ENCODE assay signal across 9 cellular contexts in the genomic region with DNA sequence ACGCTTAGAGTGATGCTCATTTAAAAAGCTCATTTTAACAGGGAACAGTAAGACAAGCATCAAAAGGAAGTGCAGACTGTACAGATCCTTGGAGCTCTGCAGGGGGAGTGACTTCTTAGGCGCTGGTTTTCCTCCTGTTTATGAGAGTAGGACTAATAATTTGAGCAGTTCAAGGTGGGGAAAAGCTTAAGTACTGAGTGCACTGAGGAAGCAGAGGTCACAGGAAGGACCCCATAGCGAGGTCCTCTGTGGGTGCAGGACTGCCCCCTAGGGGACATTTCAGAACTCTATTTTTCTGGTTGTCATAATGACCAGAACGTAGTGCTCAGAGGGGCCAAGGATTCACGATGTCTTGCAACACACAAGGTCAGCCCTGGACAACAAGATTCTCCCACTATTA.
DNase-seq lines count a peak whose midpoint lies in the region; FAIRE-seq and TF ChIP-seq lines count a peak whose summit lies in the region.
"Had no signal": no experiment of that assay in that cellular context is flagged by ENCODE, and none has a peak within 500 bp of the region (broad histone marks: within the 10 kb centered on the region; RNA-seq: fewer than 3 reads in every experiment).

No MANE protein-coding gene starts in this region.

- no peak overlapping the region for H2BK12ac ChIP-seq in H9 (ENCODE audit: insufficient read length, low read depth, low read length)

- no peak overlapping the region for H2BK120ac ChIP-seq in H9 (ENCODE audit: low read depth, low read length, poor library complexity, severe bottlenecking)

- H3K4me3 Mint-ChIP-seq in H9 = no peak overlapping the region
- no peak overlapping the region for H3K4me3 Mint-ChIP-seq in T-helper 2 cell treated with Interferon-gamma antibody and Interleukin-4, amounts not matched to agents 5 μg/mL and 100 μg/mL, for 36 hours

- no peak overlapping the region for H3K23ac ChIP-seq in H9 (ENCODE audit: insufficient read length, low read depth, low read length)

- H3K36me3 Mint-ChIP-seq in H9 (ENCODE audit: insufficient read depth in 1 of 3, low read depth in 3 of 3) = no peaks in the 10 kb centered on the region; a peak in 1 of 7 replicates
- H3K36me3 Mint-ChIP-seq in T-helper 2 cell treated with Interferon-gamma antibody and Interleukin-4, amounts not matched to agents 5 μg/mL and 100 μg/mL, for 36 hours (ENCODE audit: low read depth) = no peaks in the 10 kb centered on the region

- H3K9ac ChIP-seq in H9 (ENCODE audit: extremely low read depth, insufficient read length, low read length) = no peak overlapping the region

- peak; percentile 90 for TF ChIP-seq CTCF in H9 (conservative IDR thresholded peaks at IDR 0.05)

- no CpG with 5 or more reads among the region's 5 CpGs for WGBS in H9 (ENCODE audit: extremely low coverage, insufficient read length, low lambda C conversion rate)

- peaks cover 8 to 14% of the 10 kb centered on the region in 2 experiments for H3K4me1 Mint-ChIP-seq in H9
- H3K4me1 Mint-ChIP-seq in T-helper 2 cell treated with Interferon-gamma antibody and Interleukin-4, amounts not matched to agents 5 μg/mL and 100 μg/mL, for 36 hours (ENCODE audit: low read depth) = peaks cover 7% of the 10 kb centered on the region

- H3K56ac ChIP-seq in H9 (ENCODE audit: insufficient read length, low read depth, low read length) = no peak overlapping the region

- H3K27me3 Mint-ChIP-seq in H9 (ENCODE audit: low read depth) = peaks cover 1% of the 10 kb centered on the region; the same call in 1 of the 2 replicates
- no peaks in the 10 kb centered on the region for H3K27me3 Mint-ChIP-seq in T-helper 2 cell treated with Interferon-gamma antibody and Interleukin-4, amounts not matched to agents 5 μg/mL and 100 μg/mL, for 36 hours (ENCODE audit: low read depth)

- H2BK20ac ChIP-seq in H9 (ENCODE audit: low read depth, low read length, poor library complexity, severe bottlenecking) = no peak overlapping the region

- H3K79me1 ChIP-seq in H9 (ENCODE audit: insufficient read depth, low read depth, low read length, poor library complexity, severe bottlenecking) = no peaks in the 10 kb centered on the region

- H4K5ac ChIP-seq in H9 (ENCODE audit: insufficient read length, low read depth, low read length) = no peak overlapping the region

- peak; percentile 74 for DNase-seq in DMS 273 (lab: John Stamatoyannopoulos, UW; ENCODE audit: unreplicated experiment)
- DNase-seq in DMS 273 treated with DMSO at 0.1 percent for 48 hours (lab: John Stamatoyannopoulos, UW) = no peak
- DNase-seq in H9 = peak; percentile 66
- peak; percentile 51 for DNase-seq in RCC 7860 (ENCODE audit: low spot score)
- DNase-seq in fibroblast of gingiva (ENCODE audit: low read depth) = peak; percentile 18
- DNase-seq in occipital lobe (lab: John Stamatoyannopoulos, UW) = peak; percentile 17
- DNase-seq in DMS114 treated with DMSO at 0.1 percent for 48 hours (lab: John Stamatoyannopoulos, UW; ENCODE audit: unreplicated experiment) = no peak
- DNase-seq in T-helper 2 cell treated with Interferon-gamma antibody and Interleukin-4, amounts not matched to agents 5 μg/mL and 100 μg/mL, for 36 hours (ENCODE audit: low spot score) = no peak

- no peaks in the 10 kb centered on the region for H3K27me3 ChIP-seq in H9 (ENCODE audit: insufficient read depth, low read length)

- H3T11ph ChIP-seq in H9 (ENCODE audit: low read length) = no peak overlapping the region

- H2AFZ ChIP-seq in H9 (ENCODE audit: low read length) = no peak overlapping the region

- no peaks in the 10 kb centered on the region for H4K20me1 ChIP-seq in H9 (ENCODE audit: control insufficient read depth, insufficient read depth, insufficient read length)

- H2BK15ac ChIP-seq in H9 (ENCODE audit: low read depth, low read length) = no peak overlapping the region

- no peak overlapping the region for H3K27ac Mint-ChIP-seq in H9
- H3K27ac Mint-ChIP-seq in T-helper 2 cell treated with Interferon-gamma antibody and Interleukin-4, amounts not matched to agents 5 μg/mL and 100 μg/mL, for 36 hours = no peak overlapping the region

- H3K9me3 ChIP-seq in H9 (ENCODE audit: control insufficient read depth, low read depth, low read length) = no peaks in the 10 kb centered on the region

- FAIRE-seq in RCC 7860 (lab: Jason Lieb, UNC) = no peak
- FAIRE-seq: A204.1 had no signal

- no peak overlapping the region for H4K8ac ChIP-seq in H9 (replicated peaks; ENCODE audit: insufficient read length, low read depth, low read length)

- H3K4ac ChIP-seq in H9 (ENCODE audit: low read depth, low read length) = no peak overlapping the region

- no peak overlapping the region for H3K4me2 ChIP-seq in H9 (ENCODE audit: insufficient read depth, insufficient read length, low read length)

- H2AK5ac ChIP-seq in H9 (ENCODE audit: insufficient read length, low read length) = no peak overlapping the region

- no peak overlapping the region for H3K27ac ChIP-seq in H9 (ENCODE audit: insufficient read length, low read depth, low read length)

- no peak overlapping the region for H3K14ac ChIP-seq in H9 (ENCODE audit: insufficient read depth, low read length)

- no peaks in the 10 kb centered on the region for H3K79me2 ChIP-seq in H9 (ENCODE audit: insufficient read depth, low read length)

- no peak overlapping the region for H2BK5ac ChIP-seq in H9 (ENCODE audit: insufficient read length, low read length)

- peaks cover 2% of the 10 kb centered on the region for H3K23me2 ChIP-seq in H9 (ENCODE audit: insufficient read length, low read depth, low read length, poor library complexity, severe bottlenecking)

- no peak overlapping the region for H4K91ac ChIP-seq in H9 (ENCODE audit: insufficient read length, low read depth, low read length)

- no peak overlapping the region for H3K18ac ChIP-seq in H9 (ENCODE audit: insufficient read length, low read depth, low read length)

- no peaks in the 10 kb centered on the region for H3K9me3 Mint-ChIP-seq in H9
- H3K9me3 Mint-ChIP-seq in T-helper 2 cell treated with Interferon-gamma antibody and Interleukin-4, amounts not matched to agents 5 μg/mL and 100 μg/mL, for 36 hours = no peaks in the 10 kb centered on the region

- H3K4me1 ChIP-seq in H9 (ENCODE audit: insufficient read depth, low read length) = no peaks in the 10 kb centered on the region

Comparison
In these comparisons a context has a peak if more than half of its experiments do, and no peak if none do; other contexts are left out.
1. DNase-seq: peak in DMS 273 (single experiment), H9 (single experiment), RCC 7860 (single experiment), fibroblast of gingiva (single experiment) and occipital lobe (single experiment); none in DMS 273 treated with DMSO at 0.1 percent for 48 hours (single experiment), DMS114 treated with DMSO at 0.1 percent for 48 hours (single experiment) and T-helper 2 cell treated with Interferon-gamma antibody and Interleukin-4, amounts not matched to agents 5 μg/mL and 100 μg/mL, for 36 hours (single experiment).